Comparison of ENCODE assay signal across 24 cellular contexts in genomic region chr3:7879572-7879971, GRCh38.
A peak's percentile ranks its signal among the peaks of the same experiment; 100 is the strongest.
DNase-seq lines count a peak whose midpoint lies in the region; ATAC-seq and TF ChIP-seq lines count a peak whose summit lies in the region.
"Had no signal": no experiment of that assay in that cellular context is flagged by ENCODE, and none has a peak within 500 bp of the region (broad histone marks: within the 10 kb centered on the region; RNA-seq: fewer than 3 reads in every experiment).

No MANE protein-coding gene starts in this region.

- H3K4me3 ChIP-seq in OCI-LY3 (ENCODE audit: low read length) (no peak overlapping the region), esophagus squamous epithelium (no peak overlapping the region)
- H3K4me3 ChIP-seq: A549; BLaER1 treated with 17β-estradiol and CSF1 and Interleukin-3, amounts not matched to agents 10 nM and 100 nM; GM12878; GM23248 had no signal

- H3K4me2 ChIP-seq in OCI-LY3 (ENCODE audit: low read length): peak overlapping the region; percentile 28
- H3K4me2 ChIP-seq: A549; BLaER1 treated with 17β-estradiol and CSF1 and Interleukin-3, amounts not matched to agents 10 nM and 100 nM had no signal

- H3K4me1 Mint-ChIP-seq in activated T-cell treated with anti-CD3 and anti-CD28 coated beads, Interleukin-2, amount 50 U/mL, for 24 hours (ENCODE audit: low read depth): peaks cover 62% of the 10 kb centered on the region
- peaks cover 71% of the 10 kb centered on the region for H3K4me1 Mint-ChIP-seq in activated naive CD8-positive, alpha-beta T cell (ENCODE audit: low read depth)
- H3K4me1 Mint-ChIP-seq in activated naive CD8-positive, alpha-beta T cell treated with anti-CD3 and anti-CD28 coated beads, Interleukin-2, amount 50 U/mL, for 24 hours: peaks cover 36% of the 10 kb centered on the region
- H3K4me1 Mint-ChIP-seq in activated T-helper 2 cell treated with anti-CD3 and anti-CD28 coated beads, Interferon-gamma antibody, Interleukin-2, Interleukin-4, amounts not matched to agents 10 μg/mL and 5 μg/mL and 100 μg/mL, durations not matched to agents 14 hours and 24 hours and 36 hours (ENCODE audit: low read depth): peaks cover 13% of the 10 kb centered on the region
- H3K4me1 Mint-ChIP-seq: CD14-positive monocyte had no signal

- no peaks in the 10 kb centered on the region for H3K36me3 Mint-ChIP-seq in activated T-cell treated with anti-CD3 and anti-CD28 coated beads, Interleukin-2, amount 50 U/mL, for 24 hours (ENCODE audit: low read depth)
- peaks cover 7% of the 10 kb centered on the region for H3K36me3 Mint-ChIP-seq in activated naive CD8-positive, alpha-beta T cell
- H3K36me3 Mint-ChIP-seq in activated naive CD8-positive, alpha-beta T cell treated with anti-CD3 and anti-CD28 coated beads, Interleukin-2, amount 50 U/mL, for 24 hours (ENCODE audit: low read depth): no peaks in the 10 kb centered on the region
- no peaks in the 10 kb centered on the region for H3K36me3 Mint-ChIP-seq in activated T-helper 2 cell treated with anti-CD3 and anti-CD28 coated beads, Interferon-gamma antibody, Interleukin-2, Interleukin-4, amounts not matched to agents 10 μg/mL and 5 μg/mL and 100 μg/mL, durations not matched to agents 14 hours and 24 hours and 36 hours (ENCODE audit: low read depth)
- H3K36me3 Mint-ChIP-seq: CD14-positive monocyte had no signal

- H3K9ac ChIP-seq in OCI-LY3 (ENCODE audit: low read length): no peak overlapping the region
- H3K9ac ChIP-seq: BLaER1 treated with 17β-estradiol and CSF1 and Interleukin-3, amounts not matched to agents 10 nM and 100 nM; GM23248 had no signal

- no peak overlapping the region for H3K27ac ChIP-seq in OCI-LY3 (ENCODE audit: low read length)
- H3K27ac ChIP-seq in esophagus squamous epithelium: no peak overlapping the region
- H3K27ac ChIP-seq: A549; BLaER1 treated with 17β-estradiol and CSF1 and Interleukin-3, amounts not matched to agents 10 nM and 100 nM; GM23248 had no signal

- peaks cover 42% of the 10 kb centered on the region for H3K9me3 Mint-ChIP-seq in activated T-cell treated with anti-CD3 and anti-CD28 coated beads, Interleukin-2, amount 50 U/mL, for 24 hours
- peaks cover 8% of the 10 kb centered on the region for H3K9me3 Mint-ChIP-seq in activated naive CD8-positive, alpha-beta T cell (ENCODE audit: low read depth)
- peaks cover 28% of the 10 kb centered on the region for H3K9me3 Mint-ChIP-seq in activated naive CD8-positive, alpha-beta T cell treated with anti-CD3 and anti-CD28 coated beads, Interleukin-2, amount 50 U/mL, for 24 hours
- peaks cover 1% of the 10 kb centered on the region for H3K9me3 Mint-ChIP-seq in activated T-helper 2 cell treated with anti-CD3 and anti-CD28 coated beads, Interferon-gamma antibody, Interleukin-2, Interleukin-4, amounts not matched to agents 10 μg/mL and 5 μg/mL and 100 μg/mL, durations not matched to agents 14 hours and 24 hours and 36 hours

- no peak for TF ChIP-seq POLR2A in esophagus squamous epithelium (IDR thresholded peaks at IDR 0.05)

- H3K4me1 ChIP-seq in OCI-LY3 (ENCODE audit: low read length): peaks cover 25% of the 10 kb centered on the region
- peaks cover 0 to 10% (median 0%) of the 10 kb centered on the region in 3 donors for H3K4me1 ChIP-seq in esophagus squamous epithelium
- H3K4me1 ChIP-seq: A549, BE2C had no signal

- H3K36me3 ChIP-seq in OCI-LY3 (replicated peaks; ENCODE audit: low read depth, low read length) (no peaks in the 10 kb centered on the region), esophagus squamous epithelium (no peaks in the 10 kb centered on the region)
- H3K36me3 ChIP-seq: BE2C; BLaER1 treated with 17β-estradiol and CSF1 and Interleukin-3, amounts not matched to agents 10 nM and 100 nM had no signal

- no peak for ATAC-seq in activated naive CD8-positive, alpha-beta T cell treated with anti-CD3 and anti-CD28 coated beads, Interleukin-2, amount 50 U/mL, for 24 hours
- ATAC-seq: A549, GM12878 had no signal

- H3K79me2 ChIP-seq in OCI-LY3 (ENCODE audit: low read length): no peaks in the 10 kb centered on the region

- H3K27ac Mint-ChIP-seq in activated T-cell treated with anti-CD3 and anti-CD28 coated beads, Interleukin-2, amount 50 U/mL, for 24 hours: peak overlapping the region; percentile 8
- peak overlapping the region; percentile 54 for H3K27ac Mint-ChIP-seq in activated naive CD8-positive, alpha-beta T cell
- no peak overlapping the region for H3K27ac Mint-ChIP-seq in activated naive CD8-positive, alpha-beta T cell treated with anti-CD3 and anti-CD28 coated beads, Interleukin-2, amount 50 U/mL, for 24 hours
- H3K27ac Mint-ChIP-seq in activated T-helper 2 cell treated with anti-CD3 and anti-CD28 coated beads, Interferon-gamma antibody, Interleukin-2, Interleukin-4, amounts not matched to agents 10 μg/mL and 5 μg/mL and 100 μg/mL, durations not matched to agents 14 hours and 24 hours and 36 hours: no peak overlapping the region
- H3K27ac Mint-ChIP-seq: CD14-positive monocyte; CD4-positive, alpha-beta T cell had no signal

- H3K4me3 Mint-ChIP-seq in activated T-cell treated with anti-CD3 and anti-CD28 coated beads, Interleukin-2, amount 50 U/mL, for 24 hours: no peak overlapping the region
- no peak overlapping the region for H3K4me3 Mint-ChIP-seq in activated naive CD8-positive, alpha-beta T cell
- no peak overlapping the region for H3K4me3 Mint-ChIP-seq in activated naive CD8-positive, alpha-beta T cell treated with anti-CD3 and anti-CD28 coated beads, Interleukin-2, amount 50 U/mL, for 24 hours
- no peak overlapping the region for H3K4me3 Mint-ChIP-seq in activated T-helper 2 cell treated with anti-CD3 and anti-CD28 coated beads, Interferon-gamma antibody, Interleukin-2, Interleukin-4, amounts not matched to agents 10 μg/mL and 5 μg/mL and 100 μg/mL, durations not matched to agents 14 hours and 24 hours and 36 hours (ENCODE audit: low read depth)
- H3K4me3 Mint-ChIP-seq: CD14-positive monocyte; CD4-positive, alpha-beta T cell; CD8-positive, alpha-beta memory T cell had no signal

- intact Hi-C loops in esophagus squamous epithelium (cut with DNase I): no loop called here
- intact Hi-C loops in activated T-helper 2 cell treated with anti-CD3 and anti-CD28 coated beads, Interferon-gamma antibody, Interleukin-2, Interleukin-4, amounts not matched to agents 10 μg/mL and 5 μg/mL and 100 μg/mL, durations not matched to agents 14 hours and 24 hours and 36 hours (cut with micrococcal nuclease): no loop called here

- H3K9me3 ChIP-seq in OCI-LY3 (ENCODE audit: insufficient read depth, low read length) (no peaks in the 10 kb centered on the region), esophagus squamous epithelium (no peaks in the 10 kb centered on the region)
- H3K9me3 ChIP-seq: A549, BE2C had no signal

- H3K27me3 ChIP-seq in OCI-LY3 (ENCODE audit: low read depth, low read length): no peaks in the 10 kb centered on the region
- H3K27me3 ChIP-seq in esophagus squamous epithelium: no peaks in the 10 kb centered on the region
- H3K27me3 ChIP-seq: BE2C had no signal

- no peaks in the 10 kb centered on the region for H4K20me1 ChIP-seq in OCI-LY3 (ENCODE audit: insufficient read depth, low read length)
- H4K20me1 ChIP-seq: BLaER1 treated with 17β-estradiol and CSF1 and Interleukin-3, amounts not matched to agents 10 nM and 100 nM had no signal

- no peaks in the 10 kb centered on the region for H3K27me3 Mint-ChIP-seq in activated T-cell treated with anti-CD3 and anti-CD28 coated beads, Interleukin-2, amount 50 U/mL, for 24 hours
- no peaks in the 10 kb centered on the region for H3K27me3 Mint-ChIP-seq in activated naive CD8-positive, alpha-beta T cell
- no peaks in the 10 kb centered on the region for H3K27me3 Mint-ChIP-seq in activated naive CD8-positive, alpha-beta T cell treated with anti-CD3 and anti-CD28 coated beads, Interleukin-2, amount 50 U/mL, for 24 hours
- no peaks in the 10 kb centered on the region for H3K27me3 Mint-ChIP-seq in activated T-helper 2 cell treated with anti-CD3 and anti-CD28 coated beads, Interferon-gamma antibody, Interleukin-2, Interleukin-4, amounts not matched to agents 10 μg/mL and 5 μg/mL and 100 μg/mL, durations not matched to agents 14 hours and 24 hours and 36 hours (ENCODE audit: low read depth)
- H3K27me3 Mint-ChIP-seq: CD4-positive, alpha-beta T cell; CD8-positive, alpha-beta memory T cell had no signal

- H2AFZ ChIP-seq in OCI-LY3 (ENCODE audit: low read depth, low read length): no peak overlapping the region
- H2AFZ ChIP-seq: GM23248 had no signal

- WGBS in esophagus squamous epithelium, 2 donors: 62 to 75% methylated on average over 1 of the region's 1 CpG

- TF ChIP-seq CTCF in OCI-LY3 (IDR thresholded peaks at IDR 0.05; ENCODE audit: low read depth, low read length) (no peak), esophagus squamous epithelium (IDR thresholded peaks at IDR 0.05) (no peak)

- no peak for DNase-seq in activated T-cell treated with anti-CD3 and anti-CD28 coated beads, Interleukin-2, amount 50 U/mL, for 24 hours
- no peak for DNase-seq in activated T-cell treated with anti-CD3 and anti-CD28 coated beads, Interleukin-2, amount 50 U/mL, for 1 hour
- no peak for DNase-seq in activated naive CD8-positive, alpha-beta T cell treated with anti-CD3 and anti-CD28 coated beads, Interleukin-2, amount 50 U/mL, for 24 hours
- no peak for DNase-seq in esophagus squamous epithelium (lab: John Stamatoyannopoulos, UW)
- no peak for DNase-seq in activated T-helper 2 cell treated with anti-CD3 and anti-CD28 coated beads, Interferon-gamma antibody, Interleukin-2, Interleukin-4, amounts not matched to agents 10 μg/mL and 5 μg/mL and 100 μg/mL, durations not matched to agents 14 hours and 24 hours and 36 hours (ENCODE audit: low spot score)
- DNase-seq: 8988T; ACHN; AML-193; BE2C; CD4-positive, alpha-beta T cell; CD8-positive, alpha-beta memory T cell; DMS 273 treated with DMSO at 0.1 percent for 48 hours; DMS79; EL; GDM1; GM23248; H7; HCEC 1CT had no signal

Comparison
In these comparisons a context has a peak if more than half of its experiments do, and no peak if none do; other contexts are left out.
1. H3K27ac Mint-ChIP-seq: peak in activated T-cell treated with anti-CD3 and anti-CD28 coated beads, Interleukin-2, amount 50 U/mL, for 24 hours (single experiment) and activated naive CD8-positive, alpha-beta T cell (single experiment); none in activated naive CD8-positive, alpha-beta T cell treated with anti-CD3 and anti-CD28 coated beads, Interleukin-2, amount 50 U/mL, for 24 hours (single experiment) and activated T-helper 2 cell treated with anti-CD3 and anti-CD28 coated beads, Interferon-gamma antibody, Interleukin-2, Interleukin-4, amounts not matched to agents 10 μg/mL and 5 μg/mL and 100 μg/mL, durations not matched to agents 14 hours and 24 hours and 36 hours (single experiment).